32 cellular contexts compared by ENCODE assay signal in genomic region chr12:62194031-62194430, GRCh38.
"Had no signal": no experiment of that assay in that cellular context is flagged by ENCODE, and none has a peak within 500 bp of the region (broad histone marks: within the 10 kb centered on the region; RNA-seq: fewer than 3 reads in every experiment).

No MANE protein-coding gene starts in this region.

- H3K27ac ChIP-seq: colonic mucosa, esophagus muscularis mucosa, heart right ventricle, neural progenitor cell, prostate gland, skin epidermis, thoracic aorta, tibial nerve, upper lobe of left lung had no signal

- H3K9me3 ChIP-seq: colonic mucosa, mucosa of descending colon, prostate gland, spleen, thoracic aorta, upper lobe of left lung had no signal

- H3K9ac ChIP-seq: neural progenitor cell had no signal

- H3K9me3 Mint-ChIP-seq: dendritic cell treated with granulocyte-macrophage colony-stimulating factor and Interleukin-4, amounts not matched to agents 40 ng/mL and 50 ng/mL, for 4 days; stimulated activated memory B cell treated with anti-CD40 and anti-IgM and Interleukin-4, amounts not matched to agents 10 μg/mL and 1 μg/mL and 100 μg/mL, for 72 hours had no signal

- H3K27ac Mint-ChIP-seq: dendritic cell treated with granulocyte-macrophage colony-stimulating factor and Interleukin-4, amounts not matched to agents 40 ng/mL and 50 ng/mL, for 4 days; mesothelial cell of epicardium; naive B cell; nephron; neural progenitor cell; stimulated activated memory B cell treated with anti-CD40 and anti-IgM and Interleukin-4, amounts not matched to agents 10 μg/mL and 1 μg/mL and 100 μg/mL, for 72 hours had no signal

- H3K4me3 ChIP-seq: colonic mucosa, esophagus muscularis mucosa, heart right ventricle, lung, mucosa of descending colon, neural progenitor cell, prostate gland, skin epidermis, spleen, thoracic aorta, tibial nerve, upper lobe of left lung had no signal

- H3K4me3 Mint-ChIP-seq: dendritic cell treated with granulocyte-macrophage colony-stimulating factor and Interleukin-4, amounts not matched to agents 40 ng/mL and 50 ng/mL, for 4 days; mesothelial cell of epicardium; naive B cell; nephron; neural progenitor cell; stimulated activated memory B cell treated with anti-CD40 and anti-IgM and Interleukin-4, amounts not matched to agents 10 μg/mL and 1 μg/mL and 100 μg/mL, for 72 hours had no signal

- FAIRE-seq: endothelial cell of umbilical vein, islet of Langerhans, urothelium cell line had no signal

- H3K36me3 Mint-ChIP-seq: mesothelial cell of epicardium; naive B cell; neural progenitor cell; stimulated activated memory B cell treated with anti-CD40 and anti-IgM and Interleukin-4, amounts not matched to agents 10 μg/mL and 1 μg/mL and 100 μg/mL, for 72 hours had no signal

- H3K4me1 ChIP-seq: prostate gland had no signal

- H3K36me3 ChIP-seq: colonic mucosa, esophagus muscularis mucosa, heart right ventricle, neural progenitor cell, prostate gland, spleen, thoracic aorta, tibial nerve, upper lobe of left lung had no signal

- DNase-seq: colonic mucosa; effector memory CD4-positive, alpha-beta T cell; foreskin melanocyte; glutamatergic neuron; heart right ventricle; hippocampal formation; kidney glomerular epithelial cell; left colon; left ventricle myocardium superior; mesenchymal stem cell; mucosa of descending colon; naive B cell; nucleus accumbens; right cardiac atrium; spleen; stimulated activated CD4-positive, alpha-beta T cell treated with anti-CD3 and anti-CD28 coated beads, Interleukin-4, amount 100 ng/mL, for 4 hours; stimulated activated naive CD8-positive, alpha-beta T cell treated with anti-CD3 and anti-CD28 coated beads, Interleukin-15, Interleukin-2, amounts not matched to agents 100 U/mL and 50 U/mL, for 24 hours; upper lobe of left lung had no signal
